Comparison of ENCODE assay signal across 20 cellular contexts in the genomic region with DNA sequence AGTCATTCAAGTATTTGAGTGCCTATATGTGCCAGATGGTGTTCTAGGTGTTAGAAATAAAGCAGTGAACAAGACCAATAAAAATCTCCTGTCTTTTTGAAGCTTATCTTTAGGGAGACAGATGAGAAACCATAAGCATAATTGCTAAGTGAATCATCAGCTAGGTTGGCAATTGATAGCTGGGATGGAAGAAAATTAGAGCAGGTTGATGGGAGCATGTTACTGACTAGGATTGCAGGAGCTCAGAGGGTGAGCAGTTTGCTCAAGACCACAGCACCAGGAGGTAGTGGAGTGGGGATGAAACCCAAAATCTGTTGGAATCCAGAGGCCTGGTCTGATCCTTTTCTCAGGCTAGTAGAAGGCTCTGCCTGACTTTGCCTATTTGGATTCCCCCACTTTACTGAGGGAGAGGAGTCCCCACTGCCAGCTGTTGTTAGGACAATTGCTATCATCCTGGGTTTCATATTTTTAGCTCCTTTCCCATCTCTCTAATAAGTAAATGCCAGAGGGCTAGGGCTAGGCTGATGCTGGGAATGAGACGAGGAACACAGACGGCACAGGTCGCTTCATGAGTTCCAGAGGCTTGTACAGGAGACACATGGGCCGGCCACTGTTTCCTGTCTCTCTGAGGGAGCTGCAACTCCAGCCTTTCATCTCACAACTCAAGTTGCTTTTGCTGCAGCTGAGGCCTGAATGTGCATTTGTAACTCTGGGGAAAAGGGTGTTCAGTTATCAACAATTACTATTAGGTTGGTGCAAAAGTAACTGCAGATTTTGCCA.
DNase-seq lines count a peak whose midpoint lies in the region; ATAC-seq, FAIRE-seq and TF ChIP-seq lines count a peak whose summit lies in the region.
"Had no signal": no experiment of that assay in that cellular context is flagged by ENCODE, and none has a peak within 500 bp of the region (broad histone marks: within the 10 kb centered on the region; RNA-seq: fewer than 3 reads in every experiment).

No MANE protein-coding gene starts in this region.

- H3K36me3 Mint-ChIP-seq in activated naive CD4-positive, alpha-beta T cell treated with anti-CD3 and anti-CD28 coated beads, Interleukin-2, amount 10 ng/mL, durations not matched to agents 7 days and 5 days, result no peaks in the 10 kb centered on the region
- H3K36me3 Mint-ChIP-seq in activated naive CD4-positive, alpha-beta T cell treated with anti-CD3 and anti-CD28 coated beads, Interleukin-2, amount 50 U/mL, for 72 hours, result no peaks in the 10 kb centered on the region
- H3K36me3 Mint-ChIP-seq: CD4-positive, CD25-positive, alpha-beta regulatory T cell had no signal

- H3K4me3 ChIP-seq in bronchial epithelial cell (ENCODE audit: low read depth, low read length) (no peak overlapping the region), vagina (no peak overlapping the region), H7 (ENCODE audit: insufficient read depth, low read depth, low read length) (no peak overlapping the region)
- H3K4me3 ChIP-seq: MG63 had no signal

- intact Hi-C loops in vagina (cut with DNase I), result no loop called here

- H3K27ac ChIP-seq in vagina, result no peak overlapping the region

- no peak for TF ChIP-seq CTCF in bronchial epithelial cell (IDR thresholded peaks at IDR 0.05; ENCODE audit: insufficient read depth, low read length, severe bottlenecking)
- no peak for TF ChIP-seq CTCF in vagina (IDR thresholded peaks at IDR 0.05)

- no peaks in the 10 kb centered on the region for H3K9me3 Mint-ChIP-seq in activated naive CD4-positive, alpha-beta T cell treated with anti-CD3 and anti-CD28 coated beads, Interleukin-2, amount 10 ng/mL, durations not matched to agents 7 days and 5 days
- H3K9me3 Mint-ChIP-seq in activated naive CD4-positive, alpha-beta T cell treated with anti-CD3 and anti-CD28 coated beads, Interleukin-2, amount 50 U/mL, for 72 hours, result no peaks in the 10 kb centered on the region
- H3K9me3 Mint-ChIP-seq: CD4-positive, CD25-positive, alpha-beta regulatory T cell; HFFc6 had no signal

- peaks cover 15% of the 10 kb centered on the region for H3K27me3 Mint-ChIP-seq in activated naive CD4-positive, alpha-beta T cell treated with anti-CD3 and anti-CD28 coated beads, Interleukin-2, amount 10 ng/mL, durations not matched to agents 7 days and 5 days

- H3K9me3 ChIP-seq in vagina, result no peaks in the 10 kb centered on the region
- H3K9me3 ChIP-seq: MG63 had no signal

- no peak for TF ChIP-seq POLR2A in vagina (IDR thresholded peaks at IDR 0.05)

- H3K4me3 Mint-ChIP-seq in activated naive CD4-positive, alpha-beta T cell treated with anti-CD3 and anti-CD28 coated beads, Interleukin-2, amount 10 ng/mL, durations not matched to agents 7 days and 5 days, result no peak overlapping the region
- H3K4me3 Mint-ChIP-seq: CD4-positive, CD25-positive, alpha-beta regulatory T cell; HFFc6 had no signal

- no peaks in the 10 kb centered on the region for H3K36me3 ChIP-seq in bronchial epithelial cell (ENCODE audit: control insufficient read depth, insufficient read depth, low read length)
- H3K36me3 ChIP-seq in vagina, result no peaks in the 10 kb centered on the region
- H3K36me3 ChIP-seq in H7 (replicated peaks; ENCODE audit: control insufficient read depth, insufficient read depth, low read length), result no peaks in the 10 kb centered on the region
- H3K36me3 ChIP-seq: MG63 had no signal

- H3K4me1 ChIP-seq in vagina, result no peaks in the 10 kb centered on the region

- peaks cover 10% of the 10 kb centered on the region for H3K4me1 Mint-ChIP-seq in activated naive CD4-positive, alpha-beta T cell treated with anti-CD3 and anti-CD28 coated beads, Interleukin-2, amount 10 ng/mL, durations not matched to agents 7 days and 5 days

- H3K27me3 ChIP-seq in bronchial epithelial cell (ENCODE audit: control insufficient read depth, insufficient read depth, low read length) (peaks cover 2% of the 10 kb centered on the region), vagina (no peaks in the 10 kb centered on the region), H7 (ENCODE audit: control insufficient read depth, insufficient read depth, low read length) (no peaks in the 10 kb centered on the region)
- H3K27me3 ChIP-seq: MG63 had no signal

- no peak for FAIRE-seq in bronchial epithelial cell (lab: Jason Lieb, UNC)

- peak; percentile 30 for DNase-seq in activated naive CD4-positive, alpha-beta T cell treated with anti-CD3 and anti-CD28 coated beads, Interleukin-2, amount 10 ng/mL, durations not matched to agents 7 days and 5 days
- no peak for DNase-seq in activated naive CD4-positive, alpha-beta T cell treated with anti-CD3 and anti-CD28 coated beads, Interleukin-2, amount 50 U/mL, for 72 hours (ENCODE audit: low spot score in 2 of 2)
- DNase-seq in bronchial epithelial cell (ENCODE audit: low read depth) (peak; percentile 10), kidney tubule cell (ENCODE audit: low spot score) (peak; percentile 25), vagina (ENCODE audit: extremely low spot score in 2 of 2) (peak; percentile 70 to 72), SHP77 treated with DMSO at 0.1 percent for 48 hours (lab: John Stamatoyannopoulos, UW) (no peak), H7 (no peak), GF-D8 (lab: John Stamatoyannopoulos, UW) (no peak)
- DNase-seq: DMS79, GOT3, HFFc6, KG1, MG63, NCI-H1092 treated with DMSO at 0.1 percent for 48 hours, NCI-H1694, NCI-H510A, NCI-H82 had no signal

- no peak overlapping the region for H3K27ac Mint-ChIP-seq in activated naive CD4-positive, alpha-beta T cell treated with anti-CD3 and anti-CD28 coated beads, Interleukin-2, amount 10 ng/mL, durations not matched to agents 7 days and 5 days
- no peak overlapping the region for H3K27ac Mint-ChIP-seq in activated naive CD4-positive, alpha-beta T cell treated with anti-CD3 and anti-CD28 coated beads, Interleukin-2, amount 50 U/mL, for 72 hours
- H3K27ac Mint-ChIP-seq: CD4-positive, CD25-positive, alpha-beta regulatory T cell; HFFc6 had no signal

- ATAC-seq in activated naive CD4-positive, alpha-beta T cell treated with anti-CD3 and anti-CD28 coated beads, Interleukin-2, amount 50 U/mL, for 72 hours, result no peak
- ATAC-seq: Panc1, Right ventricle myocardium inferior had no signal

- CTCF ChIA-PET in activated naive CD4-positive, alpha-beta T cell treated with anti-CD3 and anti-CD28 coated beads, Interleukin-2, amount 10 ng/mL, durations not matched to agents 7 days and 5 days (lab: Charles Lee), result interaction anchor here (1.2 kb wide), 1 partner anchor 13 kb away, joined by 3 read pairs; no protein-coding TSS in a partner anchor

Comparison
In these comparisons a context has a peak if more than half of its experiments do, and no peak if none do; other contexts are left out.
1. DNase-seq: peak in activated naive CD4-positive, alpha-beta T cell treated with anti-CD3 and anti-CD28 coated beads, Interleukin-2, amount 10 ng/mL, durations not matched to agents 7 days and 5 days (single experiment), bronchial epithelial cell (single experiment), kidney tubule cell (single experiment) and vagina (2 of 2); none in activated naive CD4-positive, alpha-beta T cell treated with anti-CD3 and anti-CD28 coated beads, Interleukin-2, amount 50 U/mL, for 72 hours (0 of 2), SHP77 treated with DMSO at 0.1 percent for 48 hours (single experiment), H7 (single experiment) and GF-D8 (single experiment).